19 cellular contexts compared by ENCODE assay signal in genomic region chr10:34503704-34504103, GRCh38.
DNase-seq lines count a peak whose midpoint lies in the region; FAIRE-seq and TF ChIP-seq lines count a peak whose summit lies in the region.
"Had no signal": no experiment of that assay in that cellular context is flagged by ENCODE, and none has a peak within 500 bp of the region (broad histone marks: within the 10 kb centered on the region; RNA-seq: fewer than 3 reads in every experiment).

No MANE protein-coding gene starts in this region.

- TF ChIP-seq POLR2A in esophagus squamous epithelium (IDR thresholded peaks at IDR 0.05) = no peak

- H3K9ac ChIP-seq in astrocyte (ENCODE audit: low read length) = no peak overlapping the region
- H3K9ac ChIP-seq: BLaER1, GM23248 had no signal

- POLR2A ChIA-PET in HEK293 (lab: Yijun Ruan, JAX) = no interaction called here

- no peaks in the 10 kb centered on the region for H3K9me3 Mint-ChIP-seq in astrocyte (ENCODE audit: unreplicated experiment)
- no peaks in the 10 kb centered on the region for H3K9me3 Mint-ChIP-seq in mesothelial cell of epicardium
- H3K9me3 Mint-ChIP-seq in immature natural killer cell = no peaks in the 10 kb centered on the region
- H3K9me3 Mint-ChIP-seq: CD8-positive, alpha-beta T cell; HFFc6 had no signal

- H3K27me3 Mint-ChIP-seq in astrocyte (ENCODE audit: low read depth, unreplicated experiment) = no peaks in the 10 kb centered on the region
- no peaks in the 10 kb centered on the region for H3K27me3 Mint-ChIP-seq in mesothelial cell of epicardium (ENCODE audit: low read depth)
- peaks cover 3 to 7% (median 6%) of the 10 kb centered on the region in 3 donors for H3K27me3 Mint-ChIP-seq in immature natural killer cell (ENCODE audit: low read depth in 3 of 3)

- TF ChIP-seq CTCF in C4-2B (conservative IDR thresholded peaks at IDR 0.05) (no peak), HEK293 (tag by site-specific recombination; IDR thresholded peaks at IDR 0.05) (no peak), astrocyte (IDR thresholded peaks at IDR 0.05; ENCODE audit: insufficient read depth, low read depth, low read length) (no peak), mesothelial cell of epicardium (IDR thresholded peaks at IDR 0.05; ENCODE audit: unreplicated experiment) (no peak), esophagus squamous epithelium (IDR thresholded peaks at IDR 0.05) (no peak)

- H3K27ac ChIP-seq in C4-2B = peak overlapping the region; percentile 27; the same call in 1 of the 2 replicates
- H3K27ac ChIP-seq in HEK293 (ENCODE audit: extremely low read depth, low read depth, low read length) = no peak overlapping the region
- H3K27ac ChIP-seq in astrocyte (ENCODE audit: low read depth, low read length) = no peak overlapping the region
- no peak overlapping the region for H3K27ac ChIP-seq in esophagus squamous epithelium
- H3K27ac ChIP-seq: BLaER1, GM23248 had no signal

- H3K36me3 Mint-ChIP-seq in astrocyte (ENCODE audit: low read depth, unreplicated experiment) (no peaks in the 10 kb centered on the region), mesothelial cell of epicardium (peaks cover 6% of the 10 kb centered on the region), immature natural killer cell (no peaks in the 10 kb centered on the region)
- H3K36me3 Mint-ChIP-seq: CD8-positive, alpha-beta T cell had no signal

- H3K36me3 ChIP-seq in HEK293 (ENCODE audit: control insufficient read depth in 2 of 2, insufficient read depth in 1 of 2, low read length in 2 of 2) (no peaks in the 10 kb centered on the region), astrocyte (ENCODE audit: insufficient read depth, low read length) (no peaks in the 10 kb centered on the region), esophagus squamous epithelium (peaks cover 0 to 5% (median 0%) of the 10 kb centered on the region in 3 donors)
- H3K36me3 ChIP-seq: BLaER1, HAP-1 had no signal

- H3K27ac Mint-ChIP-seq in astrocyte (ENCODE audit: unreplicated experiment) (no peak overlapping the region), mesothelial cell of epicardium (peak overlapping the region; percentile 48), immature natural killer cell (no peak overlapping the region)
- H3K27ac Mint-ChIP-seq: CD8-positive, alpha-beta T cell; HFFc6 had no signal

- no peak overlapping the region for H3K4me3 ChIP-seq in HEK293 (ENCODE audit: low read depth, low read length)
- H3K4me3 ChIP-seq in astrocyte (ENCODE audit: insufficient read depth, low read depth, low read length) = no peak overlapping the region
- no peak overlapping the region for H3K4me3 ChIP-seq in esophagus squamous epithelium
- H3K4me3 ChIP-seq: BLaER1, GM23248, HAP-1 had no signal

- H3K4me1 Mint-ChIP-seq in astrocyte (ENCODE audit: low read depth, unreplicated experiment) (peaks cover 10% of the 10 kb centered on the region), mesothelial cell of epicardium (peaks cover 12% of the 10 kb centered on the region), immature natural killer cell (no peaks in the 10 kb centered on the region)

- intact Hi-C loops in esophagus squamous epithelium (cut with DNase I) = no loop called here

- H3K4me3 Mint-ChIP-seq in astrocyte (ENCODE audit: unreplicated experiment) (no peak overlapping the region), mesothelial cell of epicardium (no peak overlapping the region), immature natural killer cell (no peak overlapping the region)
- H3K4me3 Mint-ChIP-seq: CD8-positive, alpha-beta T cell; HFFc6 had no signal

- 80 to 87% methylated on average over 2 of the region's 2 CpGs for WGBS in esophagus squamous epithelium, 2 donors

- CTCF ChIA-PET in HEK293 (lab: Yijun Ruan, JAX) = no interaction called here

- H3K9me3 ChIP-seq in HEK293 (ENCODE audit: control insufficient read depth, insufficient read depth, low read depth, low read length) (no peaks in the 10 kb centered on the region), astrocyte (ENCODE audit: insufficient read depth, low read depth, low read length) (no peaks in the 10 kb centered on the region), esophagus squamous epithelium (no peaks in the 10 kb centered on the region)
- H3K9me3 ChIP-seq: BLaER1, HAP-1 had no signal

- peaks cover 12% of the 10 kb centered on the region for H3K4me1 ChIP-seq in HEK293 (ENCODE audit: control insufficient read depth, insufficient read depth, low read length)
- H3K4me1 ChIP-seq in astrocyte (ENCODE audit: insufficient read depth, low read length) = peaks cover 14% of the 10 kb centered on the region
- H3K4me1 ChIP-seq in esophagus squamous epithelium = peaks cover 0 to 12% (median 0%) of the 10 kb centered on the region in 3 donors
- H3K4me1 ChIP-seq: BLaER1, HAP-1 had no signal

- H2AFZ ChIP-seq in astrocyte (ENCODE audit: low read depth, low read length) = no peak overlapping the region
- H2AFZ ChIP-seq: GM23248 had no signal

- no peaks in the 10 kb centered on the region for H4K20me1 ChIP-seq in astrocyte (ENCODE audit: insufficient read depth, low read length)
- H4K20me1 ChIP-seq: BLaER1 had no signal

- DNase-seq in astrocyte (ENCODE audit: low read depth) (no peak), mesothelial cell of epicardium (ENCODE audit: low spot score in 2 of 2, unreplicated experiment in 2 of 2) (no peak), esophagus squamous epithelium (lab: John Stamatoyannopoulos, UW) (no peak), immature natural killer cell (no peak), NCI-H2227 treated with DMSO at 0.1 percent for 48 hours (lab: John Stamatoyannopoulos, UW) (no peak)
- DNase-seq: AML-193; Calu3; CD8-positive, alpha-beta T cell; DMS79 treated with DMSO at 0.1 percent for 48 hours; GF-D8; GM23248; HFFc6; KG1 had no signal

- no peaks in the 10 kb centered on the region for H3K27me3 ChIP-seq in astrocyte (ENCODE audit: insufficient read depth, low read length)
- H3K27me3 ChIP-seq in esophagus squamous epithelium = no peaks in the 10 kb centered on the region
- H3K27me3 ChIP-seq: BLaER1 had no signal

- peaks cover 4% of the 10 kb centered on the region for H3K79me2 ChIP-seq in astrocyte (ENCODE audit: insufficient read depth, low read length)

- peak; percentile 9 for FAIRE-seq in astrocyte (lab: Jason Lieb, UNC)
- FAIRE-seq: A204.1, HTR-8/SVneo had no signal

- H3K4me2 ChIP-seq in astrocyte (ENCODE audit: low read length) = no peak overlapping the region
- H3K4me2 ChIP-seq: BLaER1 had no signal

TF ChIP-seq in HEK293, 187 proteins besides CTCF, POLR2A, EP300 and RAD21:
- TF ChIP-seq ZNF391 (tag by site-specific recombination; IDR thresholded peaks at IDR 0.05; ENCODE audit: borderline replicate concordance, low read depth) = no peak
- TF ChIP-seq, protein P1, sequence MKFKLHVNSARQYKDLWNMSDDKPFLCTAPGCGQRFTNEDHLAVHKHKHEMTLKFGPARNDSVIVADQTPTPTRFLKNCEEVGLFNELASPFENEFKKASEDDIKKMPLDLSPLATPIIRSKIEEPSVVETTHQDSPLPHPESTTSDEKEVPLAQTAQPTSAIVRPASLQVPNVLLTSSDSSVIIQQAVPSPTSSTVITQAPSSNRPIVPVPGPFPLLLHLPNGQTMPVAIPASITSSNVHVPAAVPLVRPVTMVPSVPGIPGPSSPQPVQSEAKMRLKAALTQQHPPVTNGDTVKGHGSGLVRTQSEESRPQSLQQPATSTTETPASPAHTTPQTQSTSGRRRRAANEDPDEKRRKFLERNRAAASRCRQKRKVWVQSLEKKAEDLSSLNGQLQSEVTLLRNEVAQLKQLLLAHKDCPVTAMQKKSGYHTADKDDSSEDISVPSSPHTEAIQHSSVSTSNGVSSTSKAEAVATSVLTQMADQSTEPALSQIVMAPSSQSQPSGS (tag by site-specific recombination; IDR thresholded peaks at IDR 0.05; ENCODE audit: low read depth) = peak; percentile 65
